Comparison of ENCODE assay signal across 12 cellular contexts in the genomic region with DNA sequence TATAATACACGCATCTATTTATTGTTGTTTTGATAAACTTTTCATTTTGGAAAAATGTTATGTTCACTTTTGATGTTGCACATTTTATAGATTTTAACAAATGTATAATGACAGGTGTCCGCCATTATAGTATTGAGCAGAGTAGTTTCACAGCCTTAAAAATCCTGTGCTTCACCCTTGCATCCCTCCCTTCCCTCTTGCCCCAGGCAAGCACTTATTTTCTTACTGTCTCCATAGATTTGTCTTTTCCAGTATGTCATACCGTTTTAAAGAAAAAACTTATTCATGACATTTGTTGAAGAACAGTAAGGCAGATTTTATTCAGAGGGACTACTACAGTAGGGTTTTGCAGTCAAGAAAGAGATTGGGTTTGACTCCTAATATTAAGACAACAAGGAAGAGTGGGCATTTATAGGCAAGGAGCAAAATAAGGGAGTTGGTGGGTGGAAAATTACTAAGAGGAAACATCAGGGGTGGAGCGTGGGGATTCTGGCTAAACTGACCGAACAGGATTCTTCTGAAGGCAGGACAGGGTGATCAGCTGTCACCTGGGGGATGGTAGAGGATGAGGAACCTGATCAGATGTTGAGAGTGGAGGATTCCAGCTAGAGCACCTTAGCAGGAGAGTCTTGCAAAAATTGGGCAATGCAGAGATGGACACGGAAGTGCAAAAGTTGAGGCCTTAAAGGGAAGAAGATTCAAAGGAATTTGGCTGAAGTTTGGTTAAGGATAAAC.
A peak's percentile ranks its signal among the peaks of the same experiment; 100 is the strongest.
DNase-seq lines count a peak whose midpoint lies in the region; ATAC-seq and TF ChIP-seq lines count a peak whose summit lies in the region.
"Had no signal": no experiment of that assay in that cellular context is flagged by ENCODE, and none has a peak within 500 bp of the region (broad histone marks: within the 10 kb centered on the region; RNA-seq: fewer than 3 reads in every experiment).

No MANE protein-coding gene starts in this region.

- no peak overlapping the region for H3K9ac ChIP-seq in H9 (ENCODE audit: extremely low read depth, insufficient read length, low read length)

- POLR2A ChIA-PET in activated CD8-positive, alpha-beta T cell treated with anti-CD3 and anti-CD28 coated beads, Interleukin-2, amount 10 ng/mL, durations not matched to agents 7 days and 5 days (lab: Charles Lee) = no interaction called here

- H3K4me1 Mint-ChIP-seq in activated naive CD4-positive, alpha-beta T cell treated with anti-CD3 and anti-CD28 coated beads, Interleukin-2, amount 10 ng/mL, durations not matched to agents 7 days and 5 days = peaks cover 58% of the 10 kb centered on the region
- H3K4me1 Mint-ChIP-seq in activated CD8-positive, alpha-beta T cell treated with anti-CD3 and anti-CD28 coated beads, Interleukin-2, amount 10 ng/mL, durations not matched to agents 7 days and 5 days (ENCODE audit: low read depth) = peaks cover 67% of the 10 kb centered on the region
- H3K4me1 Mint-ChIP-seq in H9 = peaks cover 42 to 43% of the 10 kb centered on the region in 2 experiments

- peaks cover 58% of the 10 kb centered on the region for H3K36me3 Mint-ChIP-seq in activated naive CD4-positive, alpha-beta T cell treated with anti-CD3 and anti-CD28 coated beads, Interleukin-2, amount 10 ng/mL, durations not matched to agents 7 days and 5 days
- peaks cover 52% of the 10 kb centered on the region for H3K36me3 Mint-ChIP-seq in activated CD8-positive, alpha-beta T cell treated with anti-CD3 and anti-CD28 coated beads, Interleukin-2, amount 10 ng/mL, durations not matched to agents 7 days and 5 days (ENCODE audit: low read depth)
- peaks cover 9 to 19% (median 19%) of the 10 kb centered on the region in 3 experiments; a peak in 6 of 7 replicates for H3K36me3 Mint-ChIP-seq in H9 (ENCODE audit: insufficient read depth in 1 of 3, low read depth in 3 of 3)

- H4K20me1 ChIP-seq in H9 (ENCODE audit: control insufficient read depth, insufficient read depth, insufficient read length) = no peaks in the 10 kb centered on the region

- WGBS in suprapubic skin = 73% methylated on average over 6 of the region's 6 CpGs
- WGBS in H9 (ENCODE audit: extremely low coverage, insufficient read length, low lambda C conversion rate) = no CpG with 5 or more reads among the region's 6 CpGs

- H2BK20ac ChIP-seq in H9 (ENCODE audit: low read depth, low read length, poor library complexity, severe bottlenecking) = no peak overlapping the region

- peak overlapping the region; percentile 66 for H3K27ac Mint-ChIP-seq in activated naive CD4-positive, alpha-beta T cell treated with anti-CD3 and anti-CD28 coated beads, Interleukin-2, amount 10 ng/mL, durations not matched to agents 7 days and 5 days
- peak overlapping the region; percentile 56 for H3K27ac Mint-ChIP-seq in activated CD8-positive, alpha-beta T cell treated with anti-CD3 and anti-CD28 coated beads, Interleukin-2, amount 10 ng/mL, durations not matched to agents 7 days and 5 days
- H3K27ac Mint-ChIP-seq in H9 = no peak overlapping the region
- H3K27ac Mint-ChIP-seq: activated CD8-positive, alpha-beta memory T cell treated with anti-CD3 and anti-CD28 coated beads, Interleukin-2, amount 10 ng/mL, durations not matched to agents 7 days and 5 days had no signal

- no peaks in the 10 kb centered on the region; the same call in 1 of the 2 replicates for H3K79me2 ChIP-seq in H9 (ENCODE audit: insufficient read depth, low read length)

- no peak overlapping the region for H2BK12ac ChIP-seq in H9 (ENCODE audit: insufficient read length, low read depth, low read length)

- H3K23me2 ChIP-seq in H9 (ENCODE audit: insufficient read length, low read depth, low read length, poor library complexity, severe bottlenecking) = no peaks in the 10 kb centered on the region

- no peak overlapping the region for H3K4me3 Mint-ChIP-seq in activated naive CD4-positive, alpha-beta T cell treated with anti-CD3 and anti-CD28 coated beads, Interleukin-2, amount 10 ng/mL, durations not matched to agents 7 days and 5 days
- H3K4me3 Mint-ChIP-seq in activated CD8-positive, alpha-beta T cell treated with anti-CD3 and anti-CD28 coated beads, Interleukin-2, amount 10 ng/mL, durations not matched to agents 7 days and 5 days = no peak overlapping the region
- H3K4me3 Mint-ChIP-seq in H9 = no peak overlapping the region
- H3K4me3 Mint-ChIP-seq: activated CD8-positive, alpha-beta memory T cell treated with anti-CD3 and anti-CD28 coated beads, Interleukin-2, amount 10 ng/mL, durations not matched to agents 7 days and 5 days had no signal

- no peak overlapping the region for H2AK5ac ChIP-seq in H9 (ENCODE audit: insufficient read length, low read length)

- peaks cover 4% of the 10 kb centered on the region for H3K36me3 ChIP-seq in suprapubic skin

- CTCF ChIA-PET in activated naive CD4-positive, alpha-beta T cell treated with anti-CD3 and anti-CD28 coated beads, Interleukin-2, amount 10 ng/mL, durations not matched to agents 7 days and 5 days (lab: Charles Lee) = no interaction called here
- CTCF ChIA-PET in activated CD8-positive, alpha-beta T cell treated with anti-CD3 and anti-CD28 coated beads, Interleukin-2, amount 10 ng/mL, durations not matched to agents 7 days and 5 days (lab: Charles Lee) = no interaction called here

- H4K8ac ChIP-seq in H9 (replicated peaks; ENCODE audit: insufficient read length, low read depth, low read length) = no peak overlapping the region

- no peaks in the 10 kb centered on the region for H3K9me3 Mint-ChIP-seq in activated naive CD4-positive, alpha-beta T cell treated with anti-CD3 and anti-CD28 coated beads, Interleukin-2, amount 10 ng/mL, durations not matched to agents 7 days and 5 days
- H3K9me3 Mint-ChIP-seq in activated CD8-positive, alpha-beta T cell treated with anti-CD3 and anti-CD28 coated beads, Interleukin-2, amount 10 ng/mL, durations not matched to agents 7 days and 5 days (ENCODE audit: insufficient read depth) = no peaks in the 10 kb centered on the region
- no peaks in the 10 kb centered on the region for H3K9me3 Mint-ChIP-seq in H9

- H2AFZ ChIP-seq in H9 (ENCODE audit: low read length) = no peak overlapping the region

- H2BK15ac ChIP-seq in H9 (ENCODE audit: low read depth, low read length) = no peak overlapping the region

- no peak overlapping the region for H3K23ac ChIP-seq in H9 (ENCODE audit: insufficient read length, low read depth, low read length)

- H4K91ac ChIP-seq in H9 (ENCODE audit: insufficient read length, low read depth, low read length) = no peak overlapping the region

- H2BK5ac ChIP-seq in H9 (ENCODE audit: insufficient read length, low read length) = no peak overlapping the region

- no peak overlapping the region for H3K4ac ChIP-seq in H9 (ENCODE audit: low read depth, low read length)

- no peaks in the 10 kb centered on the region for H3K27me3 Mint-ChIP-seq in activated naive CD4-positive, alpha-beta T cell treated with anti-CD3 and anti-CD28 coated beads, Interleukin-2, amount 10 ng/mL, durations not matched to agents 7 days and 5 days
- no peaks in the 10 kb centered on the region for H3K27me3 Mint-ChIP-seq in activated CD8-positive, alpha-beta T cell treated with anti-CD3 and anti-CD28 coated beads, Interleukin-2, amount 10 ng/mL, durations not matched to agents 7 days and 5 days (ENCODE audit: low read depth)
- H3K27me3 Mint-ChIP-seq in H9 (ENCODE audit: low read depth) = no peaks in the 10 kb centered on the region
- H3K27me3 Mint-ChIP-seq: activated CD8-positive, alpha-beta memory T cell treated with anti-CD3 and anti-CD28 coated beads, Interleukin-2, amount 10 ng/mL, durations not matched to agents 7 days and 5 days had no signal

- ATAC-seq in activated CD8-positive, alpha-beta T cell treated with anti-CD3 and anti-CD28 coated beads, Interleukin-2, amount 10 ng/mL, durations not matched to agents 7 days and 5 days = no peak
- no peak for ATAC-seq in HG03354 (IDR thresholded peaks at IDR 0.05; ENCODE audit: poor library complexity, severe bottlenecking, unreplicated experiment)
- ATAC-seq: activated CD8-positive, alpha-beta memory T cell treated with anti-CD3 and anti-CD28 coated beads, Interleukin-2, amount 10 ng/mL, durations not matched to agents 7 days and 5 days had no signal

- no peak for TF ChIP-seq POLR2A in suprapubic skin (IDR thresholded peaks at IDR 0.05)

- no peaks in the 10 kb centered on the region for H3K9me3 ChIP-seq in suprapubic skin
- no peaks in the 10 kb centered on the region for H3K9me3 ChIP-seq in H9 (ENCODE audit: control insufficient read depth, low read depth, low read length)

- no peak for TF ChIP-seq EP300 in suprapubic skin (IDR thresholded peaks at IDR 0.05)

- H3K56ac ChIP-seq in H9 (ENCODE audit: insufficient read length, low read depth, low read length) = no peak overlapping the region

- TF ChIP-seq CTCF in suprapubic skin (IDR thresholded peaks at IDR 0.05) = no peak
- TF ChIP-seq CTCF in H9 (conservative IDR thresholded peaks at IDR 0.05) = no peak

- no peak overlapping the region for H3K4me2 ChIP-seq in H9 (ENCODE audit: insufficient read depth, insufficient read length, low read length)

- no peak overlapping the region for H3K14ac ChIP-seq in H9 (ENCODE audit: insufficient read depth, low read length)

- H3K79me1 ChIP-seq in H9 (ENCODE audit: insufficient read depth, low read depth, low read length, poor library complexity, severe bottlenecking) = peaks cover 3% of the 10 kb centered on the region

- H3K27ac ChIP-seq in suprapubic skin (peak overlapping the region; percentile 30), H9 (ENCODE audit: insufficient read length, low read depth, low read length) (no peak overlapping the region)
- H3K27ac ChIP-seq: coronary artery had no signal

- H3K4me1 ChIP-seq in suprapubic skin (peaks cover 28% of the 10 kb centered on the region), H9 (ENCODE audit: insufficient read depth, low read length) (peaks cover 7% of the 10 kb centered on the region; the same call in 1 of the 2 replicates)

- no peak overlapping the region for H3K18ac ChIP-seq in H9 (ENCODE audit: insufficient read length, low read depth, low read length)

- H2BK120ac ChIP-seq in H9 (ENCODE audit: low read depth, low read length, poor library complexity, severe bottlenecking) = no peak overlapping the region

- no peak overlapping the region for H3K4me3 ChIP-seq in suprapubic skin
- H3K4me3 ChIP-seq: coronary artery had no signal

- H3K27me3 ChIP-seq in suprapubic skin (no peaks in the 10 kb centered on the region), H9 (ENCODE audit: insufficient read depth, low read length) (no peaks in the 10 kb centered on the region)

- H4K5ac ChIP-seq in H9 (ENCODE audit: insufficient read length, low read depth, low read length) = no peak overlapping the region

- no peak overlapping the region for H3T11ph ChIP-seq in H9 (ENCODE audit: low read length)

- no peak for DNase-seq in activated naive CD4-positive, alpha-beta T cell treated with anti-CD3 and anti-CD28 coated beads, Interleukin-2, amount 10 ng/mL, durations not matched to agents 7 days and 5 days
- DNase-seq in activated naive CD4-positive, alpha-beta T cell treated with Interleukin-2 at 50 U/mL for 16 hours = no peak
- peak; percentile 21 for DNase-seq in activated CD8-positive, alpha-beta T cell treated with anti-CD3 and anti-CD28 coated beads, Interleukin-2, amount 10 ng/mL, durations not matched to agents 7 days and 5 days
- DNase-seq in islet precursor cell (peak; percentile 88), suprapubic skin (ENCODE audit: low spot score in 2 of 2) (no peak), H9 (no peak), NCI-H748 treated with DMSO at 0.1 percent for 48 hours (lab: John Stamatoyannopoulos, UW) (no peak)
- DNase-seq: activated CD8-positive, alpha-beta memory T cell treated with anti-CD3 and anti-CD28 coated beads, Interleukin-2, amount 10 ng/mL, durations not matched to agents 7 days and 5 days; SHP77 treated with DMSO at 0.1 percent for 48 hours; small intestine had no signal

Comparison
In these comparisons a context has a peak if more than half of its experiments do, and no peak if none do; other contexts are left out.
1. DNase-seq: peak in activated CD8-positive, alpha-beta T cell treated with anti-CD3 and anti-CD28 coated beads, Interleukin-2, amount 10 ng/mL, durations not matched to agents 7 days and 5 days (single experiment) and islet precursor cell (single experiment); none in activated naive CD4-positive, alpha-beta T cell treated with anti-CD3 and anti-CD28 coated beads, Interleukin-2, amount 10 ng/mL, durations not matched to agents 7 days and 5 days (single experiment), activated naive CD4-positive, alpha-beta T cell treated with Interleukin-2 at 50 U/mL for 16 hours (single experiment), suprapubic skin (0 of 2), H9 (single experiment) and NCI-H748 treated with DMSO at 0.1 percent for 48 hours (single experiment).
2. H3K27ac Mint-ChIP-seq: peak in activated naive CD4-positive, alpha-beta T cell treated with anti-CD3 and anti-CD28 coated beads, Interleukin-2, amount 10 ng/mL, durations not matched to agents 7 days and 5 days (single experiment) and activated CD8-positive, alpha-beta T cell treated with anti-CD3 and anti-CD28 coated beads, Interleukin-2, amount 10 ng/mL, durations not matched to agents 7 days and 5 days (single experiment); none in H9 (0 of 3).